Comparison of ENCODE assay signal across 8 cellular contexts in the genomic region with DNA sequence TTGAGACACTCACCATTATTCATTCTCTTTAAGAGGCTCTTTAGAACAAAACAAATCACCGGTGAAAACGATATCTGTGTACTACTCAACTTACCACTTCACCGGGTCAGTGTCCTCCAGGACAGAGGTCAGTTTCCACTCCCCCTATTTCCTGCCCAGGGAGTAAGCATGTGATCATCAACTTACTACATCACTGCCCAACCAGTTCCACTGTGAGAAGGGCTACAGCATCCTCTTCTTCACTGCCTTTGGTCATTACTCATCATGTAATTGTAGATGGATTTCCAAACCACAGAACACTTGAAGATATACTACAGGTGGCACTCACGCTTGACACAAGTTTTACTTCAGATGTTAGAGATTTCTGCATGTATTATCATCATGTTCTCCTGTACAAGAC. TPM values are rescaled to one million over a fixed set of nuclear protein-coding genes. Genes with fewer than 3 reads are reported as not detected.
A peak's percentile ranks its signal among the peaks of the same experiment; 100 is the strongest.
DNase-seq lines count a peak whose midpoint lies in the region; ATAC-seq lines count a peak whose summit lies in the region.

No MANE protein-coding gene starts in this region.

- ATAC-seq in activated T-cell treated with anti-CD3 and anti-CD28 coated beads, Interleukin-2, amount 50 U/mL, for 4 hours = peak; percentile 39
- ATAC-seq in GM18873 (IDR thresholded peaks at IDR 0.05; ENCODE audit: low FRiP score, unreplicated experiment) = no peak

- H3K4me3 Mint-ChIP-seq in activated T-cell treated with anti-CD3 and anti-CD28 coated beads, Interleukin-2, amount 50 U/mL, for 4 hours = no peak overlapping the region

- H3K4me1 Mint-ChIP-seq in activated T-cell treated with anti-CD3 and anti-CD28 coated beads, Interleukin-2, amount 50 U/mL, for 4 hours (ENCODE audit: low read depth) = peaks cover 42% of the 10 kb centered on the region

- H3K9me3 Mint-ChIP-seq in activated T-cell treated with anti-CD3 and anti-CD28 coated beads, Interleukin-2, amount 50 U/mL, for 4 hours = no peaks in the 10 kb centered on the region

- DNase-seq in activated T-cell treated with anti-CD3 and anti-CD28 coated beads, Interleukin-2, amount 50 U/mL, for 4 hours = no peak
- no peak for DNase-seq in activated T-cell treated with anti-CD3 and anti-CD28 coated beads for 4 hours
- DNase-seq in KBM-7 = peak; percentile 17
- peak; percentile 86 for DNase-seq in epithelial cell of prostate (ENCODE audit: low read depth, low spot score)
- peak; percentile 73 for DNase-seq in skeletal muscle cell (ENCODE audit: low read depth)
- DNase-seq in NCI-H82 treated with DMSO at 0.1 percent for 48 hours (lab: John Stamatoyannopoulos, UW; ENCODE audit: unreplicated experiment) = no peak
- DNase-seq in stimulated activated CD4-positive, alpha-beta T cell treated with anti-CD3 and anti-CD28 coated beads, Interleukin-2, amount 100 ng/mL, for 48 hours = no peak

- H3K27ac ChIP-seq in epithelial cell of prostate = peak overlapping the region; percentile 97

- peak overlapping the region; percentile 15 for H3K4me3 ChIP-seq in skeletal muscle cell (ENCODE audit: low read depth, low read length)

- in situ Hi-C loops in KBM-7 (cut with MboI; ENCODE audit: low pct_unique_long_range_greater_than_20kb, low sequenced_read_pairs) = no loop called here

- peaks cover 45% of the 10 kb centered on the region for H3K27me3 Mint-ChIP-seq in activated T-cell treated with anti-CD3 and anti-CD28 coated beads, Interleukin-2, amount 50 U/mL, for 4 hours (ENCODE audit: low read depth)

- H3K36me3 Mint-ChIP-seq in activated T-cell treated with anti-CD3 and anti-CD28 coated beads, Interleukin-2, amount 50 U/mL, for 4 hours (ENCODE audit: insufficient read depth) = peaks cover 2% of the 10 kb centered on the region

RNA-seq across cellular contexts. Expression of gene TMCC3, which starts 5.7 kb away (rescaled TPM):
- under 1 TPM; 0.10 to 0.21 (median 0.11) TPM for total RNA-seq in activated T-cell treated with anti-CD3 and anti-CD28 coated beads, Interleukin-2, amount 50 U/mL, for 4 hours

Comparison
In these comparisons a context has a peak if more than half of its experiments do, and no peak if none do; other contexts are left out.
1. DNase-seq: peak in KBM-7 (single experiment), epithelial cell of prostate (single experiment) and skeletal muscle cell (single experiment); none in activated T-cell treated with anti-CD3 and anti-CD28 coated beads, Interleukin-2, amount 50 U/mL, for 4 hours (single experiment), activated T-cell treated with anti-CD3 and anti-CD28 coated beads for 4 hours (single experiment), NCI-H82 treated with DMSO at 0.1 percent for 48 hours (single experiment) and stimulated activated CD4-positive, alpha-beta T cell treated with anti-CD3 and anti-CD28 coated beads, Interleukin-2, amount 100 ng/mL, for 48 hours (0 of 2).